ENCODE assay signal across 26 cellular contexts in the genomic region with DNA sequence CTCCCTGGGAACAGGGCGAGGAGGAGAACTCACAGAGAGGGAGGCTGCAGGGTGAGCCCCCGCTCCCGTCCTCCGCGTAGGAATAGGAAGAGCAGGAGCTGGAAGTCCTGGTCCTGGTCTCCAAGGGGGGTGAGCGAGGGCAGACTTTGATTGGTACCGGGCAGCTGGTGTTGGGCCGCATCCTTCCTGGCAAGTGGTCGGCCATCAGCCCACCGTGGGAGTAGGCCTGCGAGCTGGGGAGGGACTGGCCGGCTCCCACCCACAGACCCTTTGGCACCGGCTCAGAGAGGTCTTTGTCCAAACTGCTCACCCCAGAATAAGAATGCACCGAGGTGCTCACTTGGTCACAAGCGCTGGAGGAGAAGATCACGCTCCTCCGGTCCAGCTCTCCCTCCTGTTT. TPM values are rescaled to one million over a fixed set of nuclear protein-coding genes. Genes with fewer than 3 reads are reported as not detected.
DNase-seq lines count a peak whose midpoint lies in the region; ATAC-seq and TF ChIP-seq lines count a peak whose summit lies in the region.
"Had no signal": no experiment of that assay in that cellular context is flagged by ENCODE, and none has a peak within 500 bp of the region (broad histone marks: within the 10 kb centered on the region; RNA-seq: fewer than 3 reads in every experiment).

No MANE protein-coding gene starts in this region.

- no peaks in the 10 kb centered on the region for H3K9me3 Mint-ChIP-seq in activated T-cell treated with anti-CD3 and anti-CD28 coated beads, Interleukin-2, amount 50 U/mL, for 24 hours
- H3K9me3 Mint-ChIP-seq in activated T-cell treated with anti-CD3 and anti-CD28 coated beads, Interleukin-2, amount 50 U/mL, for 4 hours = no peaks in the 10 kb centered on the region
- no peaks in the 10 kb centered on the region for H3K9me3 Mint-ChIP-seq in activated naive CD8-positive, alpha-beta T cell (ENCODE audit: low read depth)
- H3K9me3 Mint-ChIP-seq in memory B cell = no peaks in the 10 kb centered on the region
- H3K9me3 Mint-ChIP-seq: CD4-positive, alpha-beta memory T cell; type B pancreatic cell had no signal

- H3K4me3 Mint-ChIP-seq in activated T-cell treated with anti-CD3 and anti-CD28 coated beads, Interleukin-2, amount 50 U/mL, for 24 hours = no peak overlapping the region
- no peak overlapping the region for H3K4me3 Mint-ChIP-seq in activated T-cell treated with anti-CD3 and anti-CD28 coated beads, Interleukin-2, amount 50 U/mL, for 4 hours
- no peak overlapping the region for H3K4me3 Mint-ChIP-seq in activated naive CD8-positive, alpha-beta T cell
- H3K4me3 Mint-ChIP-seq in memory B cell = no peak overlapping the region
- H3K4me3 Mint-ChIP-seq: CD4-positive, alpha-beta memory T cell; type B pancreatic cell had no signal

- peaks cover 82% of the 10 kb centered on the region for H3K4me1 Mint-ChIP-seq in activated T-cell treated with anti-CD3 and anti-CD28 coated beads, Interleukin-2, amount 50 U/mL, for 24 hours (ENCODE audit: low read depth)
- H3K4me1 Mint-ChIP-seq in activated T-cell treated with anti-CD3 and anti-CD28 coated beads, Interleukin-2, amount 50 U/mL, for 4 hours (ENCODE audit: low read depth) = peaks cover 58% of the 10 kb centered on the region
- H3K4me1 Mint-ChIP-seq in activated naive CD8-positive, alpha-beta T cell (ENCODE audit: low read depth) = peaks cover 72% of the 10 kb centered on the region
- H3K4me1 Mint-ChIP-seq in memory B cell = peaks cover 30% of the 10 kb centered on the region

- no peaks in the 10 kb centered on the region for H3K36me3 ChIP-seq in testis (ENCODE audit: low read depth, missing control alignments)
- H3K36me3 ChIP-seq: right lobe of liver had no signal

- no peak overlapping the region for H3K27ac ChIP-seq in testis
- H3K27ac ChIP-seq: right lobe of liver had no signal

- no peak for DNase-seq in activated T-cell treated with anti-CD3 and anti-CD28 coated beads, Interleukin-2, amount 50 U/mL, for 24 hours
- DNase-seq in activated T-cell treated with anti-CD3 and anti-CD28 coated beads, Interleukin-2, amount 50 U/mL, for 4 hours = no peak
- no peak for DNase-seq in memory B cell (ENCODE audit: low spot score in 2 of 2)
- peak; percentile 20 for DNase-seq in testis
- DNase-seq in mesenteric fat pad (ENCODE audit: low spot score) = no peak
- no peak for DNase-seq in NCI-H2196 treated with DMSO at 0.1 percent for 48 hours (lab: John Stamatoyannopoulos, UW; ENCODE audit: unreplicated experiment)
- DNase-seq: activated gamma-delta T cell treated with Interleukin-2 at 50 U/mL for 16 hours; activated T-cell treated with anti-CD3 and anti-CD28 coated beads, Interleukin-2, amount 50 U/mL, for 1 hour; aorta; CD4-positive, alpha-beta memory T cell; NCI-H1930; NCI-H2227 treated with DMSO at 0.1 percent for 48 hours; NCI-H526; NK-92 treated with Interleukin-12 subunit alpha and Interleukin-12 subunit beta, amount 100 ng/mL, for 24 hours; right lobe of liver; SHP77; stimulated activated CD4-positive, alpha-beta T cell treated with anti-CD3 and anti-CD28 coated beads, Interleukin-12 subunit alpha, Interleukin-12 subunit beta, amount 100 ng/mL, for 4 hours; stimulated activated CD4-positive, alpha-beta T cell treated with anti-CD3 and anti-CD28 coated beads, Interleukin-2, amount 100 ng/mL, for 48 hours had no signal

- peak overlapping the region; percentile 75 for H3K27ac Mint-ChIP-seq in activated T-cell treated with anti-CD3 and anti-CD28 coated beads, Interleukin-2, amount 50 U/mL, for 24 hours
- peak overlapping the region; percentile 87 for H3K27ac Mint-ChIP-seq in activated naive CD8-positive, alpha-beta T cell
- peak overlapping the region; percentile 71 for H3K27ac Mint-ChIP-seq in memory B cell

- H3K36me3 Mint-ChIP-seq in activated T-cell treated with anti-CD3 and anti-CD28 coated beads, Interleukin-2, amount 50 U/mL, for 24 hours (ENCODE audit: low read depth) = peaks cover 97% of the 10 kb centered on the region
- peaks cover 48% of the 10 kb centered on the region for H3K36me3 Mint-ChIP-seq in activated T-cell treated with anti-CD3 and anti-CD28 coated beads, Interleukin-2, amount 50 U/mL, for 4 hours (ENCODE audit: insufficient read depth)
- peaks cover 21% of the 10 kb centered on the region for H3K36me3 Mint-ChIP-seq in activated naive CD8-positive, alpha-beta T cell
- peaks cover 31% of the 10 kb centered on the region for H3K36me3 Mint-ChIP-seq in memory B cell

- no peaks in the 10 kb centered on the region for H3K4me1 ChIP-seq in testis

- no peak for TF ChIP-seq CTCF in testis (IDR thresholded peaks at IDR 0.05)

- 54 to 63% methylated on average over 14 to 16 of the region's 17 CpGs for WGBS in testis, 2 donors

- intact Hi-C loops in testis (cut with DNase I; ENCODE audit: low total_unique reads) = loop anchor here (10.0 kb wide), 1 partner anchor 524 kb away; no protein-coding TSS in a partner anchor

- no peaks in the 10 kb centered on the region for H3K27me3 Mint-ChIP-seq in activated T-cell treated with anti-CD3 and anti-CD28 coated beads, Interleukin-2, amount 50 U/mL, for 24 hours
- no peaks in the 10 kb centered on the region for H3K27me3 Mint-ChIP-seq in activated T-cell treated with anti-CD3 and anti-CD28 coated beads, Interleukin-2, amount 50 U/mL, for 4 hours (ENCODE audit: low read depth)
- H3K27me3 Mint-ChIP-seq in activated naive CD8-positive, alpha-beta T cell = no peaks in the 10 kb centered on the region
- no peaks in the 10 kb centered on the region for H3K27me3 Mint-ChIP-seq in memory B cell
- H3K27me3 Mint-ChIP-seq: CD4-positive, alpha-beta memory T cell; type B pancreatic cell had no signal

- no peak for TF ChIP-seq POLR2A in testis (IDR thresholded peaks at IDR 0.05)

- no peaks in the 10 kb centered on the region for H3K9me3 ChIP-seq in testis
- H3K9me3 ChIP-seq: right lobe of liver had no signal

- H3K27me3 ChIP-seq in testis = no peaks in the 10 kb centered on the region
- H3K27me3 ChIP-seq: right lobe of liver had no signal

- ATAC-seq in activated T-cell treated with anti-CD3 and anti-CD28 coated beads, Interleukin-2, amount 50 U/mL, for 4 hours = no peak
- no peak for ATAC-seq in memory B cell (ENCODE audit: low read depth)
- ATAC-seq in GM21390 (IDR thresholded peaks at IDR 0.05; ENCODE audit: unreplicated experiment) = no peak
- ATAC-seq: left lobe of liver, right lobe of liver had no signal

- no peak overlapping the region for H3K4me3 ChIP-seq in testis
- H3K4me3 ChIP-seq: right lobe of liver had no signal

RNA-seq across cellular contexts. Expression of a gene that starts 56.2 kb away (rescaled TPM):
- not detected for total RNA-seq in activated T-cell treated with anti-CD3 and anti-CD28 coated beads, Interleukin-2, amount 50 U/mL, for 4 hours
- total RNA-seq in testis = under 1 TPM in 1 of 2 donors, not detected in 1; 0.19 TPM
- not detected for polyA plus RNA-seq in testis (ENCODE audit: insufficient read depth, low read depth, low replicate concordance)
- total RNA-seq in mesenteric fat pad = not detected
- total RNA-seq: A172; activated CD8-positive, alpha-beta memory T cell treated with anti-CD3 and anti-CD28 coated beads for 36 hours; aorta; bronchial epithelial cell; CD4-positive, alpha-beta memory T cell; HepG2; left lobe of liver; right lobe of liver had no signal
- polyA plus RNA-seq: aorta; CD4-positive, alpha-beta memory T cell; HepG2 had no signal
